In genomic region chr2:25376750-25377621, GRCh38 we compare ENCODE assay signal across 1 cellular context.
A peak's percentile ranks its signal among the peaks of the same experiment; 100 is the strongest.
TF ChIP-seq lines count a peak whose summit lies in the region.

No MANE protein-coding gene starts in this region.

TF ChIP-seq in K562, 482 proteins besides CTCF, POLR2A, EP300 and RAD21 (continued from another document and continues in another):
- no peak for TF ChIP-seq PHTF2 (CRISPR knock-in tag; IDR thresholded peaks at IDR 0.05)
- TF ChIP-seq SIN3A (IDR thresholded peaks at IDR 0.05; ENCODE audit: borderline replicate concordance in 2 of 2, control insufficient read depth in 1 of 2, low read depth in 2 of 2, low read length in 2 of 2) = no peak
- peak; percentile 63 for TF ChIP-seq HMGN3 (IDR thresholded peaks at IDR 0.05; ENCODE audit: borderline replicate concordance, extremely low read depth, insufficient read length, low read depth, low read length)
- TF ChIP-seq ZNF407 (IDR thresholded peaks at IDR 0.05; ENCODE audit: low read depth) = no peak
- peak in 1 of 2 experiments; percentile 67; a peak in 1 of 4 replicates for TF ChIP-seq UBTF (IDR thresholded peaks at IDR 0.05; ENCODE audit: borderline replicate concordance in 1 of 2, low read depth in 2 of 2, low read length in 2 of 2)
- TF ChIP-seq PYGO2 (tag; IDR thresholded peaks at IDR 0.05) = no peak
- no peak for TF ChIP-seq NR2C2 (CRISPR knock-in tag; IDR thresholded peaks at IDR 0.05)
- 0 out of 2 replicates have a peak, but pooled peaks have one; percentile 19 for TF ChIP-seq NR2C2 (tag; IDR thresholded peaks at IDR 0.05)
- no peak for TF ChIP-seq ZNF518B (CRISPR knock-in tag; IDR thresholded peaks at IDR 0.05)
- TF ChIP-seq BRF1 (IDR thresholded peaks at IDR 0.05; ENCODE audit: borderline replicate concordance, extremely low read depth, insufficient read length) = no peak
- no peak for TF ChIP-seq FOXK2 (conservative IDR thresholded peaks at IDR 0.05 in 1 of 2, IDR thresholded peaks at IDR 0.05 in 1 of 2; ENCODE audit: low read depth in 2 of 2)
- no peak for TF ChIP-seq SAFB2 (IDR thresholded peaks at IDR 0.05; ENCODE audit: borderline replicate concordance, low read depth, low read length, severe bottlenecking)
- TF ChIP-seq PKNOX1 (IDR thresholded peaks at IDR 0.05) = no peak
- TF ChIP-seq ASH1L (IDR thresholded peaks at IDR 0.05; ENCODE audit: borderline replicate concordance, low read depth, partially characterized antibody) = no peak
- no peak for TF ChIP-seq ZEB2 (IDR thresholded peaks at IDR 0.05)
- no peak for TF ChIP-seq SP2 (IDR thresholded peaks at IDR 0.05; ENCODE audit: extremely low read depth, low read depth, low read length, poor library complexity, severe bottlenecking)
- TF ChIP-seq MBD2 (IDR thresholded peaks at IDR 0.05; ENCODE audit: borderline replicate concordance, low read depth) = no peak
- TF ChIP-seq POLR2G (IDR thresholded peaks at IDR 0.05; ENCODE audit: low read depth, low read length) = 0 out of 2 replicates have a peak, but pooled peaks have one; percentile 43
- no peak for TF ChIP-seq MECOM (CRISPR knock-in tag; IDR thresholded peaks at IDR 0.05)
- TF ChIP-seq SRSF3 (IDR thresholded peaks at IDR 0.05; ENCODE audit: insufficient read depth, low read length) = no peak
- no peak for TF ChIP-seq ZSCAN29 (IDR thresholded peaks at IDR 0.05)
- TF ChIP-seq CREB1 (IDR thresholded peaks at IDR 0.05) = no peak
- TF ChIP-seq CREB1 (CRISPR knock-in tag; IDR thresholded peaks at IDR 0.05) = peak; percentile 35; the same call in 1 of the 2 replicates
- no peak for TF ChIP-seq POLR3A (IDR thresholded peaks at IDR 0.05; ENCODE audit: borderline replicate concordance, extremely low read depth, insufficient read depth, insufficient read length)
- TF ChIP-seq MAZ (CRISPR knock-in tag; conservative IDR thresholded peaks at IDR 0.05 in 1 of 2, IDR thresholded peaks at IDR 0.05 in 1 of 2) = peak; percentile 82 to 87
- TF ChIP-seq SRF (CRISPR knock-in tag; IDR thresholded peaks at IDR 0.05) = peak in 1 of 2 experiments; percentile 72; a peak in 1 of 4 replicates
- TF ChIP-seq ATF3 (IDR thresholded peaks at IDR 0.05) = no peak
- TF ChIP-seq ATF3 (CRISPR knock-in tag; conservative IDR thresholded peaks at IDR 0.05) = no peak
- no peak for TF ChIP-seq DACH1 (IDR thresholded peaks at IDR 0.05; ENCODE audit: partially characterized antibody)
- no peak for TF ChIP-seq ZNF174 (CRISPR knock-in tag; IDR thresholded peaks at IDR 0.05)
- TF ChIP-seq ZNF609 (CRISPR knock-in tag; IDR thresholded peaks at IDR 0.05; ENCODE audit: borderline replicate concordance) = no peak
- TF ChIP-seq MEF2A (IDR thresholded peaks at IDR 0.05; ENCODE audit: control insufficient read depth, low read depth, low read length) = peak; percentile 95
- no peak for TF ChIP-seq ZNF780A (CRISPR knock-in tag; IDR thresholded peaks at IDR 0.05)
- TF ChIP-seq NR4A1 (CRISPR knock-in tag; IDR thresholded peaks at IDR 0.05) = no peak
- no peak for TF ChIP-seq NR4A1 (tag; IDR thresholded peaks at IDR 0.05)
- TF ChIP-seq NRF1 (conservative IDR thresholded peaks at IDR 0.05 in 1 of 2, IDR thresholded peaks at IDR 0.05 in 1 of 2) = peak; percentile 31 to 54; a peak in 3 of 4 replicates
- TF ChIP-seq EGR1 (conservative IDR thresholded peaks at IDR 0.05) = no peak
- TF ChIP-seq PHF21A (IDR thresholded peaks at IDR 0.05; ENCODE audit: borderline replicate concordance, low read depth) = no peak
- TF ChIP-seq LCOR (CRISPR knock-in tag; IDR thresholded peaks at IDR 0.05) = 0 out of 2 replicates have a peak, but pooled peaks have one; percentile 26
- no peak for TF ChIP-seq NBN (IDR thresholded peaks at IDR 0.05; ENCODE audit: low read depth)
- no peak for TF ChIP-seq MYNN (IDR thresholded peaks at IDR 0.05)
- no peak for TF ChIP-seq MYNN (CRISPR knock-in tag; IDR thresholded peaks at IDR 0.05)
- peak; percentile 40; the same call in 1 of the 2 replicates for TF ChIP-seq SMC3 (conservative IDR thresholded peaks at IDR 0.05; ENCODE audit: insufficient read depth, low read depth, low read length)
